Comparison of ENCODE assay signal across 15 cellular contexts in the genomic region with DNA sequence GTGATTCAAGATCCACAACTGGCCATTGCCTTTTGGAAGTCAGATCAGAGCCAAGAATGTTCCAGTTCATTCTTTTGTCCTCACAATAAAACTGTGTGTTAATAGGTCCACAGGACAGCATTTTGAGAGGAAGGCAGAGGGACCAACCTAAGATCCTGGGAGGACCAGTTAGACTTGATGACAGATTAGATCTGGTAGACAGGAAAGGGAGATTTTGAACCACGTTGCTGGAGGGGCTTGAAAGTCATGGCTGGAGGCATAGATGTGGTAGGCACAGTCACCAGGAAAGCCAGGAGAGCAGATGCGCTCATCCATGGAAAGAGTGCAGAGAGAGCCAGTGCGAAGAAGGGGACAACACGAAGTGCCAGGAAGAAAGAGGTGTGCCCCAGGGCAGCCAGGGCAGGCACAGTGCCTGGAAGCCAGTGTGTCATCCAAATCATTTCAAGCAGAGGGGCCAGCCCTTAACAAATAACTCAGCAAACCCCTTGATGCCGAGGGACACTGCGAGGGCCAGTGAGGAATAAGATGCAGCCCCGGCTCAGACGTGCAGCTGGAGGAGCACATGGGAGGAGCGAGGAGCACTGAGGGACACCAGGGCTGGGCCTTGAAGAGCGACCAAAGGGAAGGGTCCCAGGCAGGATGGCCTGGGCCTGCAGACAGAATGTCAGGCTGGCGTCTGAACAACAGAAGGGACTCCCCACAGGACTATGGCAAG. TPM values are rescaled to one million over a fixed set of nuclear protein-coding genes. Genes with fewer than 3 reads are reported as not detected.
A peak's percentile ranks its signal among the peaks of the same experiment; 100 is the strongest.
DNase-seq lines count a peak whose midpoint lies in the region; ATAC-seq, FAIRE-seq and TF ChIP-seq lines count a peak whose summit lies in the region.
"Had no signal": no experiment of that assay in that cellular context is flagged by ENCODE, and none has a peak within 500 bp of the region (broad histone marks: within the 10 kb centered on the region; RNA-seq: fewer than 3 reads in every experiment).

No MANE protein-coding gene starts in this region.

- H3K4me1 ChIP-seq in Panc1 (ENCODE audit: control insufficient read depth, insufficient read depth, low read length) = peaks cover 21% of the 10 kb centered on the region
- peaks cover 15 to 18% of the 10 kb centered on the region in 2 experiments for H3K4me1 ChIP-seq in trophoblast cell (ENCODE audit: control insufficient read depth in 1 of 2, insufficient read depth in 2 of 2, low read length in 2 of 2)

- in situ Hi-C loops in Panc1 (cut with HindIII; ENCODE audit: low pct_unique_long_range_greater_than_20kb, low sequenced_read_pairs) = no loop called here

- H2BK12ac ChIP-seq in trophoblast cell (ENCODE audit: low read length) = peak overlapping the region; percentile 89

- TF ChIP-seq CTCF in Panc1 (IDR thresholded peaks at IDR 0.05) = no peak
- TF ChIP-seq CTCF in coronary artery (IDR thresholded peaks at IDR 0.05) = no peak

- peaks cover 13% of the 10 kb centered on the region for H3K79me1 ChIP-seq in trophoblast cell (ENCODE audit: low read length)

- no peak overlapping the region for H2AFZ ChIP-seq in trophoblast cell (ENCODE audit: insufficient read depth, low read length, poor library complexity)

- peak; percentile 49 for DNase-seq in activated CD8-positive, alpha-beta memory T cell treated with anti-CD3 and anti-CD28 coated beads for 24 hours
- no peak for DNase-seq in activated CD8-positive, alpha-beta memory T cell treated with anti-CD3 and anti-CD28 coated beads, Interleukin-2, amount 50 U/mL, for 48 hours
- DNase-seq in Panc1 (ENCODE audit: low read depth, low spot score) (no peak), coronary artery (ENCODE audit: low spot score) (peak; percentile 61), trophoblast cell (peak; percentile 64 to 85), NCI-H510A (lab: John Stamatoyannopoulos, UW) (no peak), UCSD-AML1 (lab: John Stamatoyannopoulos, UW; ENCODE audit: unreplicated experiment) (no peak), urothelium cell line (ENCODE audit: low spot score) (no peak)
- DNase-seq: EL, NCI-H226, NCI-H526 treated with DMSO at 0.1 percent for 48 hours had no signal

- no peaks in the 10 kb centered on the region for H3K27me3 ChIP-seq in Panc1 (ENCODE audit: control insufficient read depth, insufficient read depth, low read length)
- H3K27me3 ChIP-seq in trophoblast cell (ENCODE audit: insufficient read depth, low read length) = no peaks in the 10 kb centered on the region

- BruUV-seq in Panc1 (replicated peaks; lab: Mats Ljungman, UMichigan) = no TSS peak

- no peak overlapping the region for H3K23ac ChIP-seq in trophoblast cell (ENCODE audit: low read length)

- H3K36me3 ChIP-seq in Panc1 (ENCODE audit: control insufficient read depth, insufficient read depth, low read length) (no peaks in the 10 kb centered on the region), trophoblast cell (ENCODE audit: control insufficient read depth in 1 of 2, insufficient read depth in 2 of 2, low read length in 2 of 2) (no peaks in the 10 kb centered on the region)
- H3K36me3 ChIP-seq: BLaER1 had no signal

- intact Hi-C loops in Panc1 (cut with micrococcal nuclease; ENCODE audit: unreplicated experiment) = no loop called here

- WGBS in trophoblast cell (ENCODE audit: extremely low coverage, insufficient coverage, insufficient read length) = no CpG with 5 or more reads among the region's 11 CpGs

- peak overlapping the region; percentile 12 for H4K8ac ChIP-seq in trophoblast cell (ENCODE audit: low read depth, low read length)

- no peak overlapping the region for H2BK120ac ChIP-seq in trophoblast cell (ENCODE audit: insufficient read depth, low read length, poor library complexity)

- peak overlapping the region; percentile 67 for H4K91ac ChIP-seq in trophoblast cell (ENCODE audit: low read depth, low read length)

- no peak overlapping the region for H4K12ac ChIP-seq in trophoblast cell (ENCODE audit: low read depth, low read length)

- CTCF ChIA-PET in Panc1 (lab: Charles Lee) = no interaction called here

- no peak overlapping the region for H3K14ac ChIP-seq in trophoblast cell (ENCODE audit: low read length)

- H2BK5ac ChIP-seq in trophoblast cell (ENCODE audit: low read depth, low read length, poor library complexity) = no peak overlapping the region

- H3K9me3 ChIP-seq in Panc1 (ENCODE audit: control insufficient read depth, insufficient read depth, low read depth, low read length) = no peaks in the 10 kb centered on the region
- H3K9me3 ChIP-seq in trophoblast cell (ENCODE audit: insufficient read depth, low read depth, low read length) = no peaks in the 10 kb centered on the region

- ATAC-seq in Panc1 = no peak
- ATAC-seq: HCT116 had no signal

- FAIRE-seq in urothelium cell line (lab: Jason Lieb, UNC) = no peak
- FAIRE-seq: HTR-8/SVneo had no signal

- POLR2A ChIA-PET in Panc1 (lab: Charles Lee) = no interaction called here

- H2AK5ac ChIP-seq in trophoblast cell (ENCODE audit: low read length) = peak overlapping the region; percentile 8

- peak overlapping the region; percentile 10 for H3K18ac ChIP-seq in trophoblast cell (ENCODE audit: low read length)

- H3K9ac ChIP-seq in trophoblast cell (ENCODE audit: low read length) = no peak overlapping the region
- H3K9ac ChIP-seq: BLaER1 had no signal

- no peak overlapping the region for H3K4ac ChIP-seq in trophoblast cell (ENCODE audit: low read depth, low read length)

- H3K27ac ChIP-seq in Panc1 (ENCODE audit: low read length) (peak overlapping the region; percentile 72; the same call in 1 of the 2 replicates), coronary artery (no peak overlapping the region), trophoblast cell (ENCODE audit: low read depth, low read length) (no peak overlapping the region)
- H3K27ac ChIP-seq: 22Rv1, BLaER1 had no signal

- no peaks in the 10 kb centered on the region for H3K79me2 ChIP-seq in trophoblast cell (ENCODE audit: control insufficient read depth, insufficient read depth, low read length, poor library complexity)

- no peak overlapping the region for H3K4me2 ChIP-seq in trophoblast cell (ENCODE audit: low read length)
- H3K4me2 ChIP-seq: BLaER1 had no signal

- no peak overlapping the region for H3K4me3 ChIP-seq in Panc1 (ENCODE audit: low read depth in 2 of 2, low read length in 2 of 2)
- no peak overlapping the region for H3K4me3 ChIP-seq in coronary artery
- no peak overlapping the region for H3K4me3 ChIP-seq in trophoblast cell (ENCODE audit: low read depth, low read length)
- H3K4me3 ChIP-seq: BLaER1 had no signal

RNA-seq across cellular contexts. Expression of gene SLC2A8, which starts 12.8 kb away (rescaled TPM):
- 55.7 TPM for total RNA-seq in Panc1 (2021; ENCODE audit: unreplicated experiment)
- polyA plus RNA-seq in Panc1 (2012; ENCODE audit: insufficient read length) = 38.1 TPM
- 31.3 and 31.4 TPM in 2 replicates for polyA plus RNA-seq in trophoblast cell (2013)

RNA-seq across cellular contexts. Expression of gene ZNF79, which starts 40.0 kb away (rescaled TPM):
- 5.4 TPM for total RNA-seq in Panc1 (2021; ENCODE audit: unreplicated experiment)
- 3.5 TPM for polyA plus RNA-seq in Panc1 (2012; ENCODE audit: insufficient read length)
- 4.7 and 5.3 TPM in 2 replicates for polyA plus RNA-seq in trophoblast cell (2013)

Comparison
In these comparisons a context has a peak if more than half of its experiments do, and no peak if none do; other contexts are left out.
1. DNase-seq: peak in activated CD8-positive, alpha-beta memory T cell treated with anti-CD3 and anti-CD28 coated beads for 24 hours (single experiment), coronary artery (single experiment) and trophoblast cell (2 of 2); none in activated CD8-positive, alpha-beta memory T cell treated with anti-CD3 and anti-CD28 coated beads, Interleukin-2, amount 50 U/mL, for 48 hours (single experiment), Panc1 (single experiment), NCI-H510A (single experiment), UCSD-AML1 (single experiment) and urothelium cell line (single experiment).